In genomic region chr7:4849390-4849789, GRCh38 we compare ENCODE assay signal across 8 cellular contexts. TPM values are rescaled to one million over a fixed set of nuclear protein-coding genes. Genes with fewer than 3 reads are reported as not detected.
DNase-seq lines count a peak whose midpoint lies in the region; ATAC-seq and TF ChIP-seq lines count a peak whose summit lies in the region.

No MANE protein-coding gene starts in this region.

- H3K27ac ChIP-seq in left lung = no peak overlapping the region

- no peaks in the 10 kb centered on the region for H3K36me3 ChIP-seq in left lung

- ATAC-seq in activated CD8-positive, alpha-beta T cell treated with anti-CD3 and anti-CD28 coated beads for 36 hours = peak; percentile 62
- ATAC-seq in left lung (peak; percentile 88), T-helper 17 cell (no peak), HG03097 (IDR thresholded peaks at IDR 0.05; ENCODE audit: low FRiP score, unreplicated experiment) (no peak)

- no peak overlapping the region for H3K27ac Mint-ChIP-seq in activated CD8-positive, alpha-beta T cell treated with anti-CD3 and anti-CD28 coated beads for 36 hours
- H3K27ac Mint-ChIP-seq in T-helper 17 cell = no peak overlapping the region

- peak; percentile 43 for TF ChIP-seq CTCF in activated CD8-positive, alpha-beta T cell treated with anti-CD3 and anti-CD28 coated beads for 36 hours (IDR thresholded peaks at IDR 0.05)
- peak in 1 of 2 donors; percentile 25 for TF ChIP-seq CTCF in left lung (IDR thresholded peaks at IDR 0.05)

- no peaks in the 10 kb centered on the region for H3K27me3 ChIP-seq in left lung

- intact Hi-C loops in activated CD8-positive, alpha-beta T cell treated with anti-CD3 and anti-CD28 coated beads for 36 hours (cut with micrococcal nuclease) = no loop called here
- intact Hi-C loops in left lung (cut with DNase I) = no loop called here

- H3K4me3 ChIP-seq in left lung = no peak overlapping the region

- peaks cover 11% of the 10 kb centered on the region for H3K4me1 Mint-ChIP-seq in activated CD8-positive, alpha-beta T cell treated with anti-CD3 and anti-CD28 coated beads for 36 hours (ENCODE audit: low read depth)
- H3K4me1 Mint-ChIP-seq in T-helper 17 cell = peaks cover 8% of the 10 kb centered on the region

- H3K27me3 Mint-ChIP-seq in activated CD8-positive, alpha-beta T cell treated with anti-CD3 and anti-CD28 coated beads for 36 hours = peaks cover 16% of the 10 kb centered on the region
- peaks cover 42% of the 10 kb centered on the region for H3K27me3 Mint-ChIP-seq in T-helper 17 cell

- H3K4me1 ChIP-seq in left lung = no peaks in the 10 kb centered on the region

- H3K4me3 Mint-ChIP-seq in activated CD8-positive, alpha-beta T cell treated with anti-CD3 and anti-CD28 coated beads for 36 hours = no peak overlapping the region
- no peak overlapping the region for H3K4me3 Mint-ChIP-seq in T-helper 17 cell

- CTCF ChIA-PET in activated CD8-positive, alpha-beta T cell treated with anti-CD3 and anti-CD28 coated beads for 36 hours (lab: Charles Lee) = interaction anchor here (0.6 to 2.7 kb wide), 5 partner anchors 15 to 241 kb away, joined by 3 to 18 read pairs (median 3); partner anchors contain the start of gene RADIL

- H3K9me3 Mint-ChIP-seq in activated CD8-positive, alpha-beta T cell treated with anti-CD3 and anti-CD28 coated beads for 36 hours = peaks cover 4% of the 10 kb centered on the region

- POLR2A ChIA-PET in activated CD8-positive, alpha-beta T cell treated with anti-CD3 and anti-CD28 coated beads for 36 hours (lab: Charles Lee) = no interaction called here

- peak; percentile 5 for DNase-seq in SKM-1 treated with dmso at 0.1 percent for 144 hours (lab: John Stamatoyannopoulos, UW; ENCODE audit: unreplicated experiment)
- no peak for DNase-seq in SKM-1 (lab: John Stamatoyannopoulos, UW; ENCODE audit: unreplicated experiment)
- DNase-seq in NCI-H1092 treated with DMSO at 0.1 percent for 48 hours (lab: John Stamatoyannopoulos, UW) = peak; percentile 43
- peak; percentile 61 for DNase-seq in activated CD8-positive, alpha-beta T cell treated with anti-CD3 and anti-CD28 coated beads for 36 hours
- no peak for DNase-seq in left lung
- DNase-seq in T-helper 17 cell = no peak
- DNase-seq in activated effector memory CD4-positive, alpha-beta T cell treated with Interleukin-2 at 50 U/mL for 16 hours = no peak

- H3K9me3 ChIP-seq in left lung (no peaks in the 10 kb centered on the region), T-helper 17 cell (ENCODE audit: control insufficient read depth, low read length, poor library complexity, severe bottlenecking) (no peaks in the 10 kb centered on the region)

- H3K36me3 Mint-ChIP-seq in activated CD8-positive, alpha-beta T cell treated with anti-CD3 and anti-CD28 coated beads for 36 hours (ENCODE audit: low read depth) = no peaks in the 10 kb centered on the region
- H3K36me3 Mint-ChIP-seq in T-helper 17 cell (ENCODE audit: low read depth) = peaks cover 2% of the 10 kb centered on the region

RNA-seq across cellular contexts. Expression of gene PAPOLB, which starts 12.4 kb away (rescaled TPM):
- not detected for total RNA-seq in activated CD8-positive, alpha-beta T cell treated with anti-CD3 and anti-CD28 coated beads for 36 hours
- total RNA-seq in left lung (under 1 TPM; 0.17 to 0.24 TPM), T-helper 17 cell (not detected)

RNA-seq across cellular contexts. Expression of gene RADIL, which starts 34.1 kb away (rescaled TPM):
- under 1 TPM; 0.65 to 0.77 TPM for total RNA-seq in activated CD8-positive, alpha-beta T cell treated with anti-CD3 and anti-CD28 coated beads for 36 hours
- total RNA-seq in left lung (1 to 10 TPM; 6.2 to 8.0 TPM), T-helper 17 cell (under 1 TPM in 1 of 2 donors, not detected in 1; 0.55 TPM)

Comparison
In these comparisons a context has a peak if more than half of its experiments do, and no peak if none do; other contexts are left out.
1. DNase-seq: peak in SKM-1 treated with dmso at 0.1 percent for 144 hours (single experiment), NCI-H1092 treated with DMSO at 0.1 percent for 48 hours (single experiment) and activated CD8-positive, alpha-beta T cell treated with anti-CD3 and anti-CD28 coated beads for 36 hours (single experiment); none in SKM-1 (single experiment), left lung (0 of 2), T-helper 17 cell (0 of 3) and activated effector memory CD4-positive, alpha-beta T cell treated with Interleukin-2 at 50 U/mL for 16 hours (single experiment).
2. ATAC-seq: peak in activated CD8-positive, alpha-beta T cell treated with anti-CD3 and anti-CD28 coated beads for 36 hours (single experiment) and left lung (single experiment); none in T-helper 17 cell (single experiment) and HG03097 (single experiment).
3. RNA of gene RADIL, which starts 34.1 kb away (total RNA-seq): 6.2 to 8.0 TPM in left lung; 0.65 to 0.77 TPM in activated CD8-positive, alpha-beta T cell treated with anti-CD3 and anti-CD28 coated beads for 36 hours and 0.55 TPM in T-helper 17 cell; every median in the first group is over 4 times any median in the second.